Comparison of ENCODE assay signal across 14 cellular contexts in genomic region chr1:156148236-156148635, GRCh38. TPM values are rescaled to one million over a fixed set of nuclear protein-coding genes. Genes with fewer than 3 reads are reported as not detected.
DNase-seq lines count a peak whose midpoint lies in the region; ATAC-seq and TF ChIP-seq lines count a peak whose summit lies in the region.
"Had no signal": no experiment of that assay in that cellular context is flagged by ENCODE, and none has a peak within 500 bp of the region (broad histone marks: within the 10 kb centered on the region; RNA-seq: fewer than 3 reads in every experiment).

No MANE protein-coding gene starts in this region.

- WGBS in spleen, 5 donors: 8 to 25% (median 11%) methylated on average over 6 of the region's 6 CpGs

- POLR2A ChIA-PET in activated CD4-positive, alpha-beta T cell treated with anti-CD3 and anti-CD28 coated beads, Interleukin-2, amount 10 ng/mL, durations not matched to agents 7 days and 5 days (lab: Charles Lee): no interaction called here

- intact Hi-C loops in spleen (cut with DNase I; ENCODE audit: low total_unique reads): no loop called here

- no peaks in the 10 kb centered on the region for H3K36me3 Mint-ChIP-seq in activated CD4-positive, alpha-beta T cell treated with anti-CD3 and anti-CD28 coated beads, Interleukin-2, amount 10 ng/mL, durations not matched to agents 7 days and 5 days (ENCODE audit: low read depth)
- no peaks in the 10 kb centered on the region for H3K36me3 Mint-ChIP-seq in brain

- no peaks in the 10 kb centered on the region for H3K27me3 Mint-ChIP-seq in activated CD4-positive, alpha-beta T cell treated with anti-CD3 and anti-CD28 coated beads, Interleukin-2, amount 10 ng/mL, durations not matched to agents 7 days and 5 days
- H3K27me3 Mint-ChIP-seq in brain: peaks cover 11% of the 10 kb centered on the region

- TF ChIP-seq CTCF in brain (conservative IDR thresholded peaks at IDR 0.05) (no peak), spleen (IDR thresholded peaks at IDR 0.05 in 8 of 11, conservative IDR thresholded peaks at IDR 0.05 in 3 of 11) (no peak)

- H3K27me3 ChIP-seq in spleen (replicated peaks in 1 of 7): peaks cover 0 to 13% (median 0%) of the 10 kb centered on the region in 7 donors
- H3K27me3 ChIP-seq: SJSA1 had no signal

- no peak overlapping the region for H3K4me3 Mint-ChIP-seq in activated CD4-positive, alpha-beta T cell treated with anti-CD3 and anti-CD28 coated beads, Interleukin-2, amount 10 ng/mL, durations not matched to agents 7 days and 5 days
- peak overlapping the region in 2 of 5 experiments; percentile 30 to 35 for H3K4me3 Mint-ChIP-seq in brain

- no peaks in the 10 kb centered on the region for H3K36me3 ChIP-seq in spleen
- H3K36me3 ChIP-seq: SJSA1 had no signal

- no peak for ATAC-seq in GM21576 (IDR thresholded peaks at IDR 0.05; ENCODE audit: unreplicated experiment)
- ATAC-seq in HG02610 (IDR thresholded peaks at IDR 0.05; ENCODE audit: unreplicated experiment): no peak
- ATAC-seq: esophagus mucosa had no signal

- no peak for TF ChIP-seq POLR2A in spleen (IDR thresholded peaks at IDR 0.05)

- no peaks in the 10 kb centered on the region for H3K9me3 Mint-ChIP-seq in activated CD4-positive, alpha-beta T cell treated with anti-CD3 and anti-CD28 coated beads, Interleukin-2, amount 10 ng/mL, durations not matched to agents 7 days and 5 days
- H3K9me3 Mint-ChIP-seq in brain: no peaks in the 10 kb centered on the region

- peaks cover 50% of the 10 kb centered on the region for H3K4me1 Mint-ChIP-seq in activated CD4-positive, alpha-beta T cell treated with anti-CD3 and anti-CD28 coated beads, Interleukin-2, amount 10 ng/mL, durations not matched to agents 7 days and 5 days
- peaks cover 82% of the 10 kb centered on the region for H3K4me1 Mint-ChIP-seq in brain

- H3K9me3 ChIP-seq in spleen: no peaks in the 10 kb centered on the region
- H3K9me3 ChIP-seq: SJSA1 had no signal

- H3K4me3 ChIP-seq in spleen: peak overlapping the region in 1 of 8 donors; percentile 47
- H3K4me3 ChIP-seq: SJSA1 had no signal

- peaks cover 34 to 77% (median 74%) of the 10 kb centered on the region in 6 donors for H3K4me1 ChIP-seq in spleen

- CTCF ChIA-PET in activated CD4-positive, alpha-beta T cell treated with anti-CD3 and anti-CD28 coated beads, Interleukin-2, amount 10 ng/mL, durations not matched to agents 7 days and 5 days (lab: Charles Lee): interaction anchor here (1.3 to 4.6 kb wide), 5 partner anchors 27 to 132 kb away, joined by 3 to 40 read pairs (median 4); partner anchors contain the start of gene LMNA

- DNase-seq in activated CD4-positive, alpha-beta T cell treated with anti-CD3 and anti-CD28 coated beads, Interleukin-2, amount 10 ng/mL, durations not matched to agents 7 days and 5 days: no peak
- DNase-seq in activated CD4-positive, alpha-beta T cell treated with anti-CD3 and anti-CD28 coated beads, Interleukin-2, amount 50 U/mL, for 4 hours: no peak
- peak; percentile 86 for DNase-seq in NOMO-1 treated with DMSO at 0.1 percent for 48 hours (lab: John Stamatoyannopoulos, UW; ENCODE audit: unreplicated experiment)
- DNase-seq in spleen: peak; percentile 86
- no peak for DNase-seq in SHP77 treated with DMSO at 0.1 percent for 48 hours (lab: John Stamatoyannopoulos, UW)
- DNase-seq: ACHN, kidney glomerular epithelial cell, NCI-H1436, retina had no signal

- peak overlapping the region; percentile 80 for H3K27ac Mint-ChIP-seq in activated CD4-positive, alpha-beta T cell treated with anti-CD3 and anti-CD28 coated beads, Interleukin-2, amount 10 ng/mL, durations not matched to agents 7 days and 5 days
- H3K27ac Mint-ChIP-seq in brain: peak overlapping the region; percentile 31 to 88 (median 35)

- H3K27ac ChIP-seq in spleen: peak overlapping the region; percentile 53 to 92 (median 82)
- H3K27ac ChIP-seq: SJSA1 had no signal

RNA-seq across cellular contexts. Expression of gene SEMA4A, which starts 5.1 kb away (rescaled TPM):
- total RNA-seq in activated CD4-positive, alpha-beta T cell treated with anti-CD3 and anti-CD28 coated beads, Interleukin-2, amount 10 ng/mL, durations not matched to agents 7 days and 5 days: 10 to 100 TPM; 35.3 to 37.8 TPM
- polyA plus RNA-seq in brain (ENCODE audit: insufficient read depth, low read depth, low replicate concordance): 6.6 TPM
- 10 to 100 TPM; 21.1 to 65.9 (median 37.7) TPM for total RNA-seq in spleen
- polyA plus RNA-seq in spleen: 1 to 10 TPM; 7.1 to 9.3 (median 9.1) TPM

RNA-seq across cellular contexts. Expression of gene LMNA, which starts 33.7 kb away (rescaled TPM):
- total RNA-seq in activated CD4-positive, alpha-beta T cell treated with anti-CD3 and anti-CD28 coated beads, Interleukin-2, amount 10 ng/mL, durations not matched to agents 7 days and 5 days: 10 to 100 TPM; 38.3 to 43.5 TPM
- polyA plus RNA-seq in brain (ENCODE audit: insufficient read depth, low read depth, low replicate concordance) (55.1 TPM), spleen (10 to 100 TPM; 33.9 to 61.1 (median 39.4) TPM)
- total RNA-seq in spleen: 100 to 1,000 TPM in 6 of 7 donors, 10 to 100 TPM in 1; 95.1 to 279 (median 124) TPM

RNA-seq across cellular contexts. Expression of gene SLC25A44, which starts 45.7 kb away (rescaled TPM):
- total RNA-seq in activated CD4-positive, alpha-beta T cell treated with anti-CD3 and anti-CD28 coated beads, Interleukin-2, amount 10 ng/mL, durations not matched to agents 7 days and 5 days: 10 to 100 TPM; 27.5 to 28.0 TPM
- polyA plus RNA-seq in brain (ENCODE audit: insufficient read depth, low read depth, low replicate concordance) (30.4 TPM), spleen (1 to 10 TPM; 4.8 to 8.4 (median 6.2) TPM)
- total RNA-seq in spleen: 10 to 100 TPM; 22.8 to 32.7 (median 29.0) TPM

Comparison
In these comparisons a context has a peak if more than half of its experiments do, and no peak if none do; other contexts are left out.
1. DNase-seq: peak in NOMO-1 treated with DMSO at 0.1 percent for 48 hours (single experiment) and spleen (single experiment); none in activated CD4-positive, alpha-beta T cell treated with anti-CD3 and anti-CD28 coated beads, Interleukin-2, amount 10 ng/mL, durations not matched to agents 7 days and 5 days (single experiment), activated CD4-positive, alpha-beta T cell treated with anti-CD3 and anti-CD28 coated beads, Interleukin-2, amount 50 U/mL, for 4 hours (0 of 2) and SHP77 treated with DMSO at 0.1 percent for 48 hours (single experiment).